30 cellular contexts compared by ENCODE assay signal in the genomic region with DNA sequence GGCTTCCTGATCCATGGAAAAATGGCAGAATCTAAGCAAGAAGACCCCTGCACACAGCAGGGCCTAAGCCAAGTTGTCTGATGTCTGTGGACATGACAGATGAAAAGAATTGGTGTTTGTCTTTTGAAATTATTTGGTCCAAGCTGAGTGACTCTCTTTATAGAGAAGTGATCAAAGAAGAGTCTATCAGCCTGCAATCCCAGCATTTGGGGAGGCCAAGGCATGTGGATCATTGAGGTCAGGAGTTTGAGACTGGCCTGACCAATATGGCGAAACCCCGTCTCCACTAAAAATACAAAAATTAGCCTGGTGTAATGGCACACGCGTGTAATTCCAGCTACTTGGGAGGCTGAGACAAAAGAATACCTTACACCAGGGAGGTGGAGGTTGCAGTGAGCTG.
"Had no signal": no experiment of that assay in that cellular context is flagged by ENCODE, and none has a peak within 500 bp of the region (broad histone marks: within the 10 kb centered on the region; RNA-seq: fewer than 3 reads in every experiment).

No MANE protein-coding gene starts in this region.

- H3K4me1 ChIP-seq: adrenal gland, body of pancreas had no signal

- H3K36me3 Mint-ChIP-seq: activated CD4-positive, alpha-beta memory T cell treated with anti-CD3 and anti-CD28 coated beads for 36 hours; activated CD8-positive, alpha-beta memory T cell treated with anti-CD3 and anti-CD28 coated beads, Interleukin-2, amount 10 ng/mL, durations not matched to agents 7 days and 5 days; activated naive CD4-positive, alpha-beta T cell treated with anti-CD3 and anti-CD28 coated beads, Interleukin-2, amount 50 U/mL, for 24 hours; activated naive CD8-positive, alpha-beta T cell treated with anti-CD3 and anti-CD28 coated beads for 36 hours had no signal

- ATAC-seq: activated CD4-positive, alpha-beta T cell treated with anti-CD3 and anti-CD28 coated beads for 36 hours; activated CD8-positive, alpha-beta memory T cell treated with anti-CD3 and anti-CD28 coated beads, Interleukin-2, amount 10 ng/mL, durations not matched to agents 7 days and 5 days; activated CD8-positive, alpha-beta T cell treated with anti-CD3 and anti-CD28 coated beads, Interleukin-2, amount 10 ng/mL, durations not matched to agents 7 days and 5 days; activated naive CD8-positive, alpha-beta T cell treated with anti-CD3 and anti-CD28 coated beads, Interleukin-2, amount 50 U/mL, for 24 hours; body of pancreas; T-helper 17 cell had no signal

- DNase-seq: activated CD4-positive, alpha-beta memory T cell treated with anti-CD3 and anti-CD28 coated beads for 36 hours; activated CD4-positive, alpha-beta T cell treated with anti-CD3 and anti-CD28 coated beads for 36 hours; activated CD4-positive, alpha-beta T cell treated with anti-CD3 and anti-CD28 coated beads, Interleukin-2, amount 10 ng/mL, durations not matched to agents 24 days and 14 days; activated CD4-positive, CD25-positive, alpha-beta regulatory T cell; activated CD4-positive, CD25-positive, alpha-beta regulatory T cell treated with anti-CD3 and anti-CD28 coated beads, Interleukin-2, amount 50 U/mL, for 72 hours; activated CD8-positive, alpha-beta memory T cell treated with anti-CD3 and anti-CD28 coated beads, Interleukin-2, amount 10 ng/mL, durations not matched to agents 7 days and 5 days; activated CD8-positive, alpha-beta memory T cell treated with anti-CD3 and anti-CD28 coated beads, Interleukin-2, amount 50 U/mL, for 4 hours; activated CD8-positive, alpha-beta T cell treated with anti-CD3 and anti-CD28 coated beads, Interleukin-2, amount 10 ng/mL, durations not matched to agents 7 days and 5 days; activated effector memory CD4-positive, alpha-beta T cell treated with anti-CD3 and anti-CD28 coated beads, Interleukin-2, amount 50 U/mL, for 16 hours; activated naive CD4-positive, alpha-beta T cell treated with anti-CD3 and anti-CD28 coated beads for 36 hours; activated naive CD8-positive, alpha-beta T cell treated with anti-CD3 and anti-CD28 coated beads for 36 hours; activated naive CD8-positive, alpha-beta T cell treated with anti-CD3 and anti-CD28 coated beads, Interleukin-2, amount 50 U/mL, for 24 hours; activated T-cell treated with anti-CD3 and anti-CD28 coated beads, Interleukin-2, amount 50 U/mL, for 1 hour; activated T-cell treated with anti-CD3 and anti-CD28 coated beads, Interleukin-2, amount 50 U/mL, for 48 hours; adrenal gland; amygdala; aorta; body of pancreas; caudate nucleus; cortex of kidney; dermis blood vessel endothelial cell; effector CD8-positive, alpha-beta T cell; foreskin fibroblast; T-helper 1 cell; T-helper 17 cell had no signal

- H3K9me3 ChIP-seq: adrenal gland had no signal

- H3K4me3 ChIP-seq: adrenal gland, body of pancreas had no signal

- H3K4me3 Mint-ChIP-seq: activated CD4-positive, alpha-beta memory T cell treated with anti-CD3 and anti-CD28 coated beads for 36 hours; activated CD4-positive, alpha-beta T cell treated with anti-CD3 and anti-CD28 coated beads for 36 hours; activated CD4-positive, alpha-beta T cell treated with anti-CD3 and anti-CD28 coated beads, Interleukin-2, amount 10 ng/mL, durations not matched to agents 24 days and 14 days; activated CD8-positive, alpha-beta memory T cell treated with anti-CD3 and anti-CD28 coated beads, Interleukin-2, amount 10 ng/mL, durations not matched to agents 7 days and 5 days; activated CD8-positive, alpha-beta T cell treated with anti-CD3 and anti-CD28 coated beads, Interleukin-2, amount 10 ng/mL, durations not matched to agents 7 days and 5 days; activated naive CD4-positive, alpha-beta T cell treated with anti-CD3 and anti-CD28 coated beads for 36 hours; activated naive CD4-positive, alpha-beta T cell treated with anti-CD3 and anti-CD28 coated beads, Interleukin-2, amount 50 U/mL, for 24 hours; activated naive CD8-positive, alpha-beta T cell treated with anti-CD3 and anti-CD28 coated beads for 36 hours; activated naive CD8-positive, alpha-beta T cell treated with anti-CD3 and anti-CD28 coated beads, Interleukin-2, amount 50 U/mL, for 24 hours; activated T-helper 1 cell treated with anti-CD3 and anti-CD28 coated beads, Interleukin-12 subunit alpha, Interleukin-12 subunit beta, Interleukin-2, Interleukin-4 antibody, amounts not matched to agents 30 ng/mL and 10 ng/mL and 1 ng/mL, durations not matched to agents 14 hours and 24 hours and 36 hours; T-helper 17 cell; T-helper 2 cell treated with Interferon-gamma antibody and Interleukin-4, amounts not matched to agents 5 μg/mL and 100 μg/mL, for 36 hours had no signal

- H3K4me1 Mint-ChIP-seq: activated CD4-positive, alpha-beta T cell treated with anti-CD3 and anti-CD28 coated beads for 36 hours; activated CD4-positive, alpha-beta T cell treated with anti-CD3 and anti-CD28 coated beads, Interleukin-2, amount 10 ng/mL, durations not matched to agents 24 days and 14 days; activated CD8-positive, alpha-beta memory T cell treated with anti-CD3 and anti-CD28 coated beads, Interleukin-2, amount 10 ng/mL, durations not matched to agents 7 days and 5 days; activated naive CD4-positive, alpha-beta T cell treated with anti-CD3 and anti-CD28 coated beads, Interleukin-2, amount 50 U/mL, for 24 hours; activated naive CD8-positive, alpha-beta T cell treated with anti-CD3 and anti-CD28 coated beads for 36 hours; activated naive CD8-positive, alpha-beta T cell treated with anti-CD3 and anti-CD28 coated beads, Interleukin-2, amount 50 U/mL, for 24 hours; T-helper 17 cell had no signal

- H3K27ac Mint-ChIP-seq: activated CD4-positive, alpha-beta memory T cell treated with anti-CD3 and anti-CD28 coated beads for 36 hours; activated CD4-positive, alpha-beta T cell treated with anti-CD3 and anti-CD28 coated beads for 36 hours; activated CD4-positive, alpha-beta T cell treated with anti-CD3 and anti-CD28 coated beads, Interleukin-2, amount 10 ng/mL, durations not matched to agents 24 days and 14 days; activated CD8-positive, alpha-beta memory T cell treated with anti-CD3 and anti-CD28 coated beads, Interleukin-2, amount 10 ng/mL, durations not matched to agents 7 days and 5 days; activated CD8-positive, alpha-beta T cell treated with anti-CD3 and anti-CD28 coated beads, Interleukin-2, amount 10 ng/mL, durations not matched to agents 7 days and 5 days; activated naive CD4-positive, alpha-beta T cell treated with anti-CD3 and anti-CD28 coated beads for 36 hours; activated naive CD4-positive, alpha-beta T cell treated with anti-CD3 and anti-CD28 coated beads, Interleukin-2, amount 50 U/mL, for 24 hours; activated naive CD8-positive, alpha-beta T cell treated with anti-CD3 and anti-CD28 coated beads for 36 hours; activated naive CD8-positive, alpha-beta T cell treated with anti-CD3 and anti-CD28 coated beads, Interleukin-2, amount 50 U/mL, for 24 hours; activated T-helper 1 cell treated with anti-CD3 and anti-CD28 coated beads, Interleukin-12 subunit alpha, Interleukin-12 subunit beta, Interleukin-2, Interleukin-4 antibody, amounts not matched to agents 30 ng/mL and 10 ng/mL and 1 ng/mL, durations not matched to agents 14 hours and 24 hours and 36 hours; activated T-helper 2 cell treated with anti-CD3 and anti-CD28 coated beads, Interferon-gamma antibody, Interleukin-2, Interleukin-4, amounts not matched to agents 10 μg/mL and 5 μg/mL and 100 μg/mL, durations not matched to agents 14 hours and 24 hours and 36 hours; T-helper 17 cell; T-helper 2 cell treated with Interferon-gamma antibody and Interleukin-4, amounts not matched to agents 5 μg/mL and 100 μg/mL, for 36 hours had no signal

- H3K36me3 ChIP-seq: adrenal gland had no signal

- H3K27me3 ChIP-seq: adrenal gland, body of pancreas had no signal

- H3K27ac ChIP-seq: adrenal gland, body of pancreas, epithelial cell of prostate had no signal
